8 cellular contexts compared by ENCODE assay signal in genomic region chr6:157019115-157019628, GRCh38.
DNase-seq lines count a peak whose midpoint lies in the region; ATAC-seq and TF ChIP-seq lines count a peak whose summit lies in the region.

No MANE protein-coding gene starts in this region.

- peaks cover 8% of the 10 kb centered on the region for H3K4me1 ChIP-seq in foreskin keratinocyte

- no peak overlapping the region for H3K27ac ChIP-seq in foreskin keratinocyte

- H3K9me3 Mint-ChIP-seq in activated CD8-positive, alpha-beta T cell treated with anti-CD3 and anti-CD28 coated beads, Interleukin-2, amount 10 ng/mL, durations not matched to agents 7 days and 5 days (ENCODE audit: insufficient read depth): no peaks in the 10 kb centered on the region
- no peaks in the 10 kb centered on the region for H3K9me3 Mint-ChIP-seq in naive thymus-derived CD8-positive, alpha-beta T cell

- CTCF ChIA-PET in activated CD8-positive, alpha-beta T cell treated with anti-CD3 and anti-CD28 coated beads, Interleukin-2, amount 10 ng/mL, durations not matched to agents 7 days and 5 days (lab: Charles Lee): interaction anchor here (1.0 to 2.6 kb wide), 3 partner anchors 15 to 165 kb away, joined by 3 to 6 read pairs (median 5); no protein-coding TSS in a partner anchor

- H3K4me3 Mint-ChIP-seq in activated CD8-positive, alpha-beta T cell treated with anti-CD3 and anti-CD28 coated beads, Interleukin-2, amount 10 ng/mL, durations not matched to agents 7 days and 5 days: peak overlapping the region; percentile 71
- peak overlapping the region in 8 of 10 donors; percentile 45 to 91 (median 68) for H3K4me3 Mint-ChIP-seq in naive thymus-derived CD8-positive, alpha-beta T cell

- intact Hi-C loops in Right ventricle myocardium inferior (cut with DNase I): no loop called here

- H3K4me1 Mint-ChIP-seq in activated CD8-positive, alpha-beta T cell treated with anti-CD3 and anti-CD28 coated beads, Interleukin-2, amount 10 ng/mL, durations not matched to agents 7 days and 5 days (ENCODE audit: low read depth): peaks cover 37% of the 10 kb centered on the region
- peaks cover 20 to 71% (median 57%) of the 10 kb centered on the region in 4 donors for H3K4me1 Mint-ChIP-seq in naive thymus-derived CD8-positive, alpha-beta T cell

- peak overlapping the region; percentile 86 for H3K27ac Mint-ChIP-seq in activated CD8-positive, alpha-beta T cell treated with anti-CD3 and anti-CD28 coated beads, Interleukin-2, amount 10 ng/mL, durations not matched to agents 7 days and 5 days
- peak overlapping the region; percentile 54 to 99 (median 91) for H3K27ac Mint-ChIP-seq in naive thymus-derived CD8-positive, alpha-beta T cell

- TF ChIP-seq CTCF in foreskin keratinocyte (conservative IDR thresholded peaks at IDR 0.05): no peak

- no peaks in the 10 kb centered on the region for H3K27me3 ChIP-seq in foreskin keratinocyte

- peak; percentile 46 for DNase-seq in ELR (ENCODE audit: low read depth)
- peak; percentile 15 for DNase-seq in KG1 (lab: John Stamatoyannopoulos, UW)
- DNase-seq in activated CD8-positive, alpha-beta T cell treated with anti-CD3 and anti-CD28 coated beads, Interleukin-2, amount 10 ng/mL, durations not matched to agents 7 days and 5 days: no peak
- DNase-seq in naive thymus-derived CD8-positive, alpha-beta T cell: no peak
- no peak for DNase-seq in activated gamma-delta T cell (lab: John Stamatoyannopoulos, UW)
- DNase-seq in Right ventricle myocardium inferior (ENCODE audit: missing footprints): no peak
- DNase-seq in foreskin keratinocyte: no peak

- POLR2A ChIA-PET in activated CD8-positive, alpha-beta T cell treated with anti-CD3 and anti-CD28 coated beads, Interleukin-2, amount 10 ng/mL, durations not matched to agents 7 days and 5 days (lab: Charles Lee): interaction anchor here (0.6 to 2.6 kb wide), 4 partner anchors 9 to 304 kb away, joined by 3 to 10 read pairs (median 4); partner anchors contain the start of gene TMEM242
- POLR2A ChIA-PET in naive thymus-derived CD8-positive, alpha-beta T cell (lab: Charles Lee): interaction anchor here (3.3 kb wide), 1 partner anchor 242 kb away, joined by 41 read pairs; the partner anchor contains the start of gene ARID1B

- no peaks in the 10 kb centered on the region for H3K27me3 Mint-ChIP-seq in activated CD8-positive, alpha-beta T cell treated with anti-CD3 and anti-CD28 coated beads, Interleukin-2, amount 10 ng/mL, durations not matched to agents 7 days and 5 days (ENCODE audit: low read depth)
- no peaks in the 10 kb centered on the region for H3K27me3 Mint-ChIP-seq in naive thymus-derived CD8-positive, alpha-beta T cell

- no peak for ATAC-seq in activated CD8-positive, alpha-beta T cell treated with anti-CD3 and anti-CD28 coated beads, Interleukin-2, amount 10 ng/mL, durations not matched to agents 7 days and 5 days
- no peak for ATAC-seq in naive thymus-derived CD8-positive, alpha-beta T cell
- ATAC-seq in Right ventricle myocardium inferior (no peak), GM18873 (IDR thresholded peaks at IDR 0.05; ENCODE audit: low FRiP score, unreplicated experiment) (no peak), foreskin keratinocyte (no peak)

- H3K36me3 Mint-ChIP-seq in activated CD8-positive, alpha-beta T cell treated with anti-CD3 and anti-CD28 coated beads, Interleukin-2, amount 10 ng/mL, durations not matched to agents 7 days and 5 days (ENCODE audit: low read depth): no peaks in the 10 kb centered on the region
- no peaks in the 10 kb centered on the region for H3K36me3 Mint-ChIP-seq in naive thymus-derived CD8-positive, alpha-beta T cell

Comparison
In these comparisons a context has a peak if more than half of its experiments do, and no peak if none do; other contexts are left out.
1. DNase-seq: peak in ELR (single experiment) and KG1 (single experiment); none in activated CD8-positive, alpha-beta T cell treated with anti-CD3 and anti-CD28 coated beads, Interleukin-2, amount 10 ng/mL, durations not matched to agents 7 days and 5 days (single experiment), naive thymus-derived CD8-positive, alpha-beta T cell (0 of 10), activated gamma-delta T cell (single experiment), Right ventricle myocardium inferior (single experiment) and foreskin keratinocyte (0 of 2).